ENCODE assay signal across 8 cellular contexts in the genomic region with DNA sequence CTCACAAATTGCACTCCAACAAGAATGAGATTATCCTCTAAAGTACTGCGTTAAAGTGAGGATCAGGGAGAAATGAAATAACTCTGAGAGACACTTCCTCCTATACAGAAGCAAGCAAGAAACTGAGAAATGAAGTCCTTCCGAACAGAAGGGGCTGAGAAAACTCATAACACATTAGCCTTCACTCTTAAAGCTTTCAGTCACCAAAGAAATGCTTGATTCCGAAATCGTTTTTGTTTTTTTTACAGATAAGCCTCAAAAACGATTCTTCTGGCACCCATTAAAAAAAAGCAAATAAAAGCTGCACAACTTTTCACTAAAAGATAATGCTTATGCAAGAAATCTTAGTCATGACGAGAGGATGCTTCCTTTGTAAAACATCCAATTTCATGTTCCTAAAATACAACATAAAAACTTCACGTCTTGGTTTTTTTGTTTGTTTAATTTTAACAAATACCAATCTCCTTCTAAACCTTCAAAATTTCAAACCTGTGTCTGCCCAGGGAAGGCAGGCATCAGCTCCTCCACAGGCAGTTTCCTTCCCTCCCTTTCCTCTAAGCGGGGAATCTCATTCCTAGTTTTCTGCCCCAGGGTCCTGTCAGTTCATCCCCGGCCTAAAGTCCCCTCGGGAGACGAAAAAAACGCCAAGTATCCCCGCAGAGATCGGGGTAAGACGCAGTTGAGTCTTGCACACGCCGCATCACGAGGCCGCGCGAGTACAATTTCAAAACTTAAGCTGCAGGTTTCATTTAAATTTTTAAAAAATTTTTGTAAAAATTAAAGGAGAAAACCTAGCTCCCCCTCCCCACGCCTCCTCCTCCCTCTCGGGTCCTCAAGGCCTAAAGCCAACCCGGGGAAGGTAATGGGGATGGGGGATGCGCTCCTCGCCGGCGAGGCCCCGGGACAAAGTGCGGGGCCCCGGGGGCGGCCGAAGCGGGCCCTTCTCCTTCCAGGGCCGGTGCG. TPM values are rescaled to one million over a fixed set of nuclear protein-coding genes. Genes with fewer than 3 reads are reported as not detected.
A peak's percentile ranks its signal among the peaks of the same experiment; 100 is the strongest.
DNase-seq lines count a peak whose midpoint lies in the region; ATAC-seq and TF ChIP-seq lines count a peak whose summit lies in the region.

No MANE protein-coding gene starts in this region.

- H3K4me3 ChIP-seq in retinal pigment epithelial cell (ENCODE audit: low read length) = peak overlapping the region; percentile 77

- H3K4me1 Mint-ChIP-seq in IgD-negative memory B cell (peaks cover 45 to 49% (median 48%) of the 10 kb centered on the region in 3 donors), glutamatergic neuron (ENCODE audit: low read depth, unreplicated experiment) (peaks cover 18% of the 10 kb centered on the region)
- peaks cover 57% of the 10 kb centered on the region for H3K4me1 Mint-ChIP-seq in activated T-helper 1 cell treated with anti-CD3 and anti-CD28 coated beads, Interleukin-12 subunit alpha, Interleukin-12 subunit beta, Interleukin-2, Interleukin-4 antibody, amounts not matched to agents 30 ng/mL and 10 ng/mL and 1 ng/mL, durations not matched to agents 14 hours and 24 hours and 36 hours (ENCODE audit: low read depth)

- ATAC-seq in GM19397 (IDR thresholded peaks at IDR 0.05; ENCODE audit: unreplicated experiment) = no peak

- H3K9me3 Mint-ChIP-seq in IgD-negative memory B cell (no peaks in the 10 kb centered on the region), glutamatergic neuron (ENCODE audit: unreplicated experiment) (peaks cover 14% of the 10 kb centered on the region)
- no peaks in the 10 kb centered on the region for H3K9me3 Mint-ChIP-seq in activated T-helper 1 cell treated with anti-CD3 and anti-CD28 coated beads, Interleukin-12 subunit alpha, Interleukin-12 subunit beta, Interleukin-2, Interleukin-4 antibody, amounts not matched to agents 30 ng/mL and 10 ng/mL and 1 ng/mL, durations not matched to agents 14 hours and 24 hours and 36 hours

- H3K27ac Mint-ChIP-seq in IgD-negative memory B cell (peak overlapping the region; percentile 88 to 96 (median 93)), glutamatergic neuron (ENCODE audit: unreplicated experiment) (peak overlapping the region; percentile 94)
- H3K27ac Mint-ChIP-seq in activated T-helper 1 cell treated with anti-CD3 and anti-CD28 coated beads, Interleukin-12 subunit alpha, Interleukin-12 subunit beta, Interleukin-2, Interleukin-4 antibody, amounts not matched to agents 30 ng/mL and 10 ng/mL and 1 ng/mL, durations not matched to agents 14 hours and 24 hours and 36 hours = peak overlapping the region; percentile 89

- H3K4me3 Mint-ChIP-seq in IgD-negative memory B cell (peak overlapping the region; percentile 90 to 97 (median 95)), glutamatergic neuron (ENCODE audit: unreplicated experiment) (peak overlapping the region; percentile 100)
- H3K4me3 Mint-ChIP-seq in activated T-helper 1 cell treated with anti-CD3 and anti-CD28 coated beads, Interleukin-12 subunit alpha, Interleukin-12 subunit beta, Interleukin-2, Interleukin-4 antibody, amounts not matched to agents 30 ng/mL and 10 ng/mL and 1 ng/mL, durations not matched to agents 14 hours and 24 hours and 36 hours = peak overlapping the region; percentile 91

- H3K27me3 Mint-ChIP-seq in IgD-negative memory B cell = no peaks in the 10 kb centered on the region
- H3K27me3 Mint-ChIP-seq in activated T-helper 1 cell treated with anti-CD3 and anti-CD28 coated beads, Interleukin-12 subunit alpha, Interleukin-12 subunit beta, Interleukin-2, Interleukin-4 antibody, amounts not matched to agents 30 ng/mL and 10 ng/mL and 1 ng/mL, durations not matched to agents 14 hours and 24 hours and 36 hours (ENCODE audit: insufficient read depth) = no peaks in the 10 kb centered on the region
- peaks cover 10% of the 10 kb centered on the region for H3K27me3 Mint-ChIP-seq in glutamatergic neuron (ENCODE audit: unreplicated experiment)

- H3K36me3 Mint-ChIP-seq in IgD-negative memory B cell (no peaks in the 10 kb centered on the region), glutamatergic neuron (ENCODE audit: unreplicated experiment) (no peaks in the 10 kb centered on the region)
- peaks cover 34% of the 10 kb centered on the region for H3K36me3 Mint-ChIP-seq in activated T-helper 1 cell treated with anti-CD3 and anti-CD28 coated beads, Interleukin-12 subunit alpha, Interleukin-12 subunit beta, Interleukin-2, Interleukin-4 antibody, amounts not matched to agents 30 ng/mL and 10 ng/mL and 1 ng/mL, durations not matched to agents 14 hours and 24 hours and 36 hours (ENCODE audit: low read depth)

- peak; percentile 18 for DNase-seq in NCI-H1092 treated with DMSO at 0.1 percent for 48 hours (lab: John Stamatoyannopoulos, UW)
- DNase-seq in NCI-H1092 (lab: John Stamatoyannopoulos, UW) = no peak
- no peak for DNase-seq in activated T-helper 1 cell treated with anti-CD3 and anti-CD28 coated beads, Interleukin-12 subunit alpha, Interleukin-12 subunit beta, Interleukin-2, Interleukin-4 antibody, amounts not matched to agents 30 ng/mL and 10 ng/mL and 1 ng/mL, durations not matched to agents 14 hours and 24 hours and 36 hours (ENCODE audit: low spot score)
- peak; percentile 37 for DNase-seq in glutamatergic neuron
- no peak for DNase-seq in retinal pigment epithelial cell (ENCODE audit: low read depth)
- no peak for DNase-seq in dedifferentiated amniotic fluid mesenchymal stem cell (ENCODE audit: extremely low spot score)

- TF ChIP-seq CTCF in glutamatergic neuron (IDR thresholded peaks at IDR 0.05; ENCODE audit: partially characterized antibody, unreplicated experiment) = no peak
- TF ChIP-seq CTCF in retinal pigment epithelial cell (conservative IDR thresholded peaks at IDR 0.05; ENCODE audit: low read depth, low read length) = no peak

- intact Hi-C loops in activated T-helper 1 cell treated with anti-CD3 and anti-CD28 coated beads, Interleukin-12 subunit alpha, Interleukin-12 subunit beta, Interleukin-2, Interleukin-4 antibody, amounts not matched to agents 30 ng/mL and 10 ng/mL and 1 ng/mL, durations not matched to agents 14 hours and 24 hours and 36 hours (cut with micrococcal nuclease) = loop anchor here (5.0 to 10.0 kb wide), 2 partner anchors 196 to 696 kb away; a partner anchor contains a TSS

RNA-seq across cellular contexts. Expression of a gene that starts 1.1 kb away (rescaled TPM):
- 22.4 TPM for polyA plus RNA-seq in IgD-negative memory B cell
- 110 and 111 TPM in 2 replicates for total RNA-seq in activated T-helper 1 cell treated with anti-CD3 and anti-CD28 coated beads, Interleukin-12 subunit alpha, Interleukin-12 subunit beta, Interleukin-2, Interleukin-4 antibody, amounts not matched to agents 30 ng/mL and 10 ng/mL and 1 ng/mL, durations not matched to agents 14 hours and 24 hours and 36 hours
- 108 TPM for total RNA-seq in glutamatergic neuron (ENCODE audit: unreplicated experiment)

RNA-seq across cellular contexts. Expression of a gene that starts 36.5 kb away (rescaled TPM):
- 78.5 TPM for polyA plus RNA-seq in IgD-negative memory B cell
- total RNA-seq in activated T-helper 1 cell treated with anti-CD3 and anti-CD28 coated beads, Interleukin-12 subunit alpha, Interleukin-12 subunit beta, Interleukin-2, Interleukin-4 antibody, amounts not matched to agents 30 ng/mL and 10 ng/mL and 1 ng/mL, durations not matched to agents 14 hours and 24 hours and 36 hours = 80.6 and 86.0 TPM in 2 replicates
- 34.0 TPM for total RNA-seq in glutamatergic neuron (ENCODE audit: unreplicated experiment)

RNA-seq across cellular contexts. Expression of a gene that starts 57.4 kb away (rescaled TPM):
- polyA plus RNA-seq in IgD-negative memory B cell = 21.3 TPM
- total RNA-seq in activated T-helper 1 cell treated with anti-CD3 and anti-CD28 coated beads, Interleukin-12 subunit alpha, Interleukin-12 subunit beta, Interleukin-2, Interleukin-4 antibody, amounts not matched to agents 30 ng/mL and 10 ng/mL and 1 ng/mL, durations not matched to agents 14 hours and 24 hours and 36 hours = 46.5 and 48.2 TPM in 2 replicates
- total RNA-seq in glutamatergic neuron (ENCODE audit: unreplicated experiment) = 23.8 TPM

Comparison
In these comparisons a context has a peak if more than half of its experiments do, and no peak if none do; other contexts are left out.
1. DNase-seq: peak in NCI-H1092 treated with DMSO at 0.1 percent for 48 hours (single experiment) and glutamatergic neuron (single experiment); none in NCI-H1092 (single experiment), activated T-helper 1 cell treated with anti-CD3 and anti-CD28 coated beads, Interleukin-12 subunit alpha, Interleukin-12 subunit beta, Interleukin-2, Interleukin-4 antibody, amounts not matched to agents 30 ng/mL and 10 ng/mL and 1 ng/mL, durations not matched to agents 14 hours and 24 hours and 36 hours (single experiment), retinal pigment epithelial cell (single experiment) and dedifferentiated amniotic fluid mesenchymal stem cell (single experiment).
2. Peak in every context shown above with its lines, with median percentiles within 50 percentile points of each other: H3K27ac Mint-ChIP-seq and H3K4me3 Mint-ChIP-seq.